ENCODE assay signal across 9 cellular contexts in genomic region chr14:58107947-58108552, GRCh38. TPM values are rescaled to one million over a fixed set of nuclear protein-coding genes. Genes with fewer than 3 reads are reported as not detected.
A peak's percentile ranks its signal among the peaks of the same experiment; 100 is the strongest.
DNase-seq lines count a peak whose midpoint lies in the region; ATAC-seq and TF ChIP-seq lines count a peak whose summit lies in the region.
"Had no signal": no experiment of that assay in that cellular context is flagged by ENCODE, and none has a peak within 500 bp of the region (broad histone marks: within the 10 kb centered on the region; RNA-seq: fewer than 3 reads in every experiment).

No MANE protein-coding gene starts in this region.

- peak; percentile 60 for DNase-seq in COR-L47 (lab: John Stamatoyannopoulos, UW)
- DNase-seq in NCI-H748 treated with DMSO at 0.1 percent for 48 hours (lab: John Stamatoyannopoulos, UW) = peak; percentile 41
- DNase-seq in activated gamma-delta T cell treated with anti-CD3 and anti-CD28 coated beads, Interleukin-2, amount 50 U/mL, for 16 hours (ENCODE audit: low read depth) = peak; percentile 5
- DNase-seq in head of caudate nucleus = peak in 39 of 42 donors; percentile 8 to 81 (median 52)
- DNase-seq in sigmoid colon = no peak

- TF ChIP-seq EP300 in sigmoid colon (IDR thresholded peaks at IDR 0.05) = no peak

- no peak for TF ChIP-seq POLR2A in sigmoid colon (IDR thresholded peaks at IDR 0.05)

- H3K27me3 ChIP-seq in sigmoid colon = no peaks in the 10 kb centered on the region

- TF ChIP-seq CTCF in HEK293 (tag by site-specific recombination; IDR thresholded peaks at IDR 0.05) = no peak
- TF ChIP-seq CTCF in sigmoid colon (IDR thresholded peaks at IDR 0.05) = peak; percentile 24 to 74 (median 54)

- H3K9me3 ChIP-seq in HEK293 (ENCODE audit: control insufficient read depth, insufficient read depth, low read depth, low read length) (no peaks in the 10 kb centered on the region), sigmoid colon (no peaks in the 10 kb centered on the region)

- no peak overlapping the region for H3K4me3 ChIP-seq in HEK293 (ENCODE audit: low read depth, low read length)
- H3K4me3 ChIP-seq in sigmoid colon = no peak overlapping the region

- H3K4me1 ChIP-seq in HEK293 (ENCODE audit: control insufficient read depth, insufficient read depth, low read length) = 0 out of 2 replicates have a peak, but pooled peaks cover 2% of the 10 kb centered on the region
- no peaks in the 10 kb centered on the region for H3K4me1 ChIP-seq in sigmoid colon

- ATAC-seq in HG02798 (IDR thresholded peaks at IDR 0.05; ENCODE audit: poor library complexity, unreplicated experiment) = no peak
- ATAC-seq in HG03139 (IDR thresholded peaks at IDR 0.05; ENCODE audit: unreplicated experiment) = no peak
- ATAC-seq: T-helper 17 cell had no signal

- intact Hi-C loops in head of caudate nucleus (cut with DNase I) (loop anchor here (5.0 kb wide), 1 partner anchor 59 kb away; no protein-coding TSS in a partner anchor), sigmoid colon (cut with DNase I) (loop anchor here (1.0 to 5.0 kb wide), 2 partner anchors 59 to 289 kb away; partner anchors contain the start of gene TOMM20L)

- H3K36me3 ChIP-seq in HEK293 (ENCODE audit: control insufficient read depth in 2 of 2, insufficient read depth in 1 of 2, low read length in 2 of 2) (no peaks in the 10 kb centered on the region), sigmoid colon (no peaks in the 10 kb centered on the region)

- POLR2A ChIA-PET in HEK293 (lab: Yijun Ruan, JAX) = no interaction called here

- WGBS in sigmoid colon, 2 donors = 22 to 26% methylated on average over 4 of the region's 4 CpGs

- H3K27ac ChIP-seq in HEK293 (ENCODE audit: extremely low read depth, low read depth, low read length) (no peak overlapping the region), sigmoid colon (no peak overlapping the region)

- CTCF ChIA-PET in HEK293 (lab: Yijun Ruan, JAX) = interaction anchor here (0.7 to 5.2 kb wide), 12 partner anchors 11 to 1021 kb away, joined by 3 to 72 read pairs (median 4); no protein-coding TSS in a partner anchor

TF ChIP-seq in HEK293, 187 proteins besides CTCF, POLR2A, EP300 and RAD21:
- TF ChIP-seq ZNF654 (tag by site-specific recombination; IDR thresholded peaks at IDR 0.05; ENCODE audit: low read depth) (peak; percentile 79), ZBTB48 (tag by site-specific recombination; IDR thresholded peaks at IDR 0.05) (0 out of 2 replicates have a peak, but pooled peaks have one; percentile 24), ZNF707 (tag by site-specific recombination; IDR thresholded peaks at IDR 0.05) (no peak)
TF ChIP-seq in HEK293: peak in this region for 2.

RNA-seq across cellular contexts. Expression of gene ARMH4, which starts 44.0 kb away (rescaled TPM):
- total RNA-seq in sigmoid colon = 1 to 10 TPM; 1.2 to 6.6 (median 3.7) TPM
- under 1 TPM in 2 of 3 donors, not detected in 1; 0.60 to 0.98 TPM for polyA plus RNA-seq in sigmoid colon
- total RNA-seq: T-helper 17 cell had no signal
